Comparison of ENCODE assay signal across 1 cellular context in genomic region chr6:34791164-34791841, GRCh38.
TF ChIP-seq lines count a peak whose summit lies in the region.

No MANE protein-coding gene starts in this region.

TF ChIP-seq in HepG2, 621 proteins besides CTCF, POLR2A, EP300 and RAD21 (continued from another document and continues in another):
- TF ChIP-seq HDAC2 (CRISPR knock-in tag; IDR thresholded peaks at IDR 0.05), result peak; percentile 71; the same call in 1 of the 2 replicates
- no peak for TF ChIP-seq GRHL1 (CRISPR knock-in tag; conservative IDR thresholded peaks at IDR 0.05)
- no peak for TF ChIP-seq ZBTB1 (CRISPR knock-in tag; IDR thresholded peaks at IDR 0.05; ENCODE audit: borderline replicate concordance)
- TF ChIP-seq MYPOP (CRISPR knock-in tag; IDR thresholded peaks at IDR 0.05), result peak; percentile 47; the same call in 1 of the 2 replicates
- no peak for TF ChIP-seq MEIS2 (CRISPR knock-in tag; IDR thresholded peaks at IDR 0.05)
- TF ChIP-seq MED13 (CRISPR knock-in tag; IDR thresholded peaks at IDR 0.05), result no peak
- no peak for TF ChIP-seq NR1H2 (CRISPR knock-in tag; IDR thresholded peaks at IDR 0.05; ENCODE audit: borderline replicate concordance, low read depth)
- peak; percentile 40 for TF ChIP-seq DBP (CRISPR knock-in tag; IDR thresholded peaks at IDR 0.05; ENCODE audit: not compliant biosample characterization)
- peak; percentile 56; the same call in 1 of the 2 replicates for TF ChIP-seq FOXA3 (CRISPR knock-in tag; IDR thresholded peaks at IDR 0.05)
- no peak for TF ChIP-seq RBM22 (optimal IDR thresholded peaks at IDR 0.05; ENCODE audit: low read length)
- TF ChIP-seq FOXK1 (CRISPR knock-in tag; IDR thresholded peaks at IDR 0.05; ENCODE audit: borderline replicate concordance, low read depth), result 0 out of 2 replicates have a peak, but pooled peaks have one; percentile 19
- TF ChIP-seq USF2 (IDR thresholded peaks at IDR 0.05; ENCODE audit: low read depth, low read length), result no peak
- TF ChIP-seq USF2 (CRISPR knock-in tag; IDR thresholded peaks at IDR 0.05; ENCODE audit: borderline replicate concordance), result no peak
- TF ChIP-seq NPAS2 (CRISPR knock-in tag; IDR thresholded peaks at IDR 0.05; ENCODE audit: borderline replicate concordance), result no peak
- no peak for TF ChIP-seq CC2D1A (CRISPR knock-in tag; IDR thresholded peaks at IDR 0.05)
- no peak for TF ChIP-seq ISX (CRISPR knock-in tag; conservative IDR thresholded peaks at IDR 0.05)
- 0 out of 2 replicates have a peak, but pooled peaks have one; percentile 20 for TF ChIP-seq ZNF281 (CRISPR knock-in tag; IDR thresholded peaks at IDR 0.05; ENCODE audit: borderline replicate concordance)
- TF ChIP-seq SKI (IDR thresholded peaks at IDR 0.05; ENCODE audit: partially characterized antibody), result no peak
- 0 out of 2 replicates have a peak, but pooled peaks have one; percentile 28 for TF ChIP-seq KDM5A (IDR thresholded peaks at IDR 0.05; ENCODE audit: borderline replicate concordance, low read length)
- TF ChIP-seq NRL (CRISPR knock-in tag; IDR thresholded peaks at IDR 0.05; ENCODE audit: borderline replicate concordance), result no peak
- TF ChIP-seq NR2F6 (IDR thresholded peaks at IDR 0.05), result peak; percentile 55
- no peak for TF ChIP-seq NR2F6 (CRISPR knock-in tag; IDR thresholded peaks at IDR 0.05)
- no peak for TF ChIP-seq ZNF761 (CRISPR knock-in tag; conservative IDR thresholded peaks at IDR 0.05)
- TF ChIP-seq ZNF558 (CRISPR knock-in tag; IDR thresholded peaks at IDR 0.05; ENCODE audit: borderline replicate concordance), result no peak
- TF ChIP-seq ZSCAN20 (CRISPR knock-in tag; IDR thresholded peaks at IDR 0.05; ENCODE audit: borderline replicate concordance), result no peak
- TF ChIP-seq ZNF234 (CRISPR knock-in tag; conservative IDR thresholded peaks at IDR 0.05), result no peak
- TF ChIP-seq THYN1 (CRISPR knock-in tag; IDR thresholded peaks at IDR 0.05; ENCODE audit: borderline replicate concordance, low read depth), result no peak
- TF ChIP-seq CSRNP2 (CRISPR knock-in tag; conservative IDR thresholded peaks at IDR 0.05; ENCODE audit: low read depth), result no peak
- TF ChIP-seq SALL2 (CRISPR knock-in tag; IDR thresholded peaks at IDR 0.05), result peak; percentile 41; the same call in 1 of the 2 replicates
- no peak for TF ChIP-seq MED8 (CRISPR knock-in tag; IDR thresholded peaks at IDR 0.05; ENCODE audit: insufficient replicate concordance)
- no peak for TF ChIP-seq TRAFD1 (CRISPR knock-in tag; IDR thresholded peaks at IDR 0.05; ENCODE audit: borderline replicate concordance)
- TF ChIP-seq HIC2 (CRISPR knock-in tag; IDR thresholded peaks at IDR 0.05; ENCODE audit: low read depth), result 0 out of 2 replicates have a peak, but pooled peaks have one; percentile 35
- TF ChIP-seq ZXDC (CRISPR knock-in tag; IDR thresholded peaks at IDR 0.05), result no peak
- peak; percentile 17; the same call in 1 of the 2 replicates for TF ChIP-seq BRCA1 (CRISPR knock-in tag; IDR thresholded peaks at IDR 0.05)
- no peak for TF ChIP-seq HOXA7 (CRISPR knock-in tag; IDR thresholded peaks at IDR 0.05)
- no peak for TF ChIP-seq THRA (CRISPR knock-in tag; IDR thresholded peaks at IDR 0.05; ENCODE audit: borderline replicate concordance)
- no peak for TF ChIP-seq TOPORS (CRISPR knock-in tag; IDR thresholded peaks at IDR 0.05)
- no peak for TF ChIP-seq NFRKB (IDR thresholded peaks at IDR 0.05)
- TF ChIP-seq ZNF451 (CRISPR knock-in tag; IDR thresholded peaks at IDR 0.05), result no peak; the same call in 1 of the 2 replicates
- TF ChIP-seq ARID2 (CRISPR knock-in tag; IDR thresholded peaks at IDR 0.05; ENCODE audit: borderline replicate concordance), result peak; percentile 82
- TF ChIP-seq TFAP4 (IDR thresholded peaks at IDR 0.05; ENCODE audit: borderline replicate concordance, low read depth), result peak; percentile 52; the same call in 1 of the 2 replicates
- TF ChIP-seq ZNF878 (CRISPR knock-in tag; IDR thresholded peaks at IDR 0.05), result peak; percentile 73; the same call in 1 of the 2 replicates
